2 cellular contexts compared by ENCODE assay signal in genomic region chr10:100962346-100963080, GRCh38.
A peak's percentile ranks its signal among the peaks of the same experiment; 100 is the strongest.
TF ChIP-seq lines count a peak whose summit lies in the region.

No MANE protein-coding gene starts in this region.

TF ChIP-seq in HEK293, 187 proteins besides CTCF, POLR2A, EP300 and RAD21:
- TF ChIP-seq GLIS1 (tag by site-specific recombination; IDR thresholded peaks at IDR 0.05), result no peak
- no peak for TF ChIP-seq SETDB1 (IDR thresholded peaks at IDR 0.05; ENCODE audit: insufficient read length, low read length)
- TF ChIP-seq ZNF544 (tag by site-specific recombination; IDR thresholded peaks at IDR 0.05), result no peak
- no peak for TF ChIP-seq ZNF530 (tag by site-specific recombination; IDR thresholded peaks at IDR 0.05; ENCODE audit: low read depth)
- 0 out of 2 replicates have a peak, but pooled peaks have one; percentile 9 for TF ChIP-seq ZNF600 (tag by site-specific recombination; IDR thresholded peaks at IDR 0.05)
- TF ChIP-seq ZNF350 (tag by site-specific recombination; IDR thresholded peaks at IDR 0.05), result no peak
- TF ChIP-seq PRDM6 (tag by site-specific recombination; IDR thresholded peaks at IDR 0.05), result no peak
- no peak for TF ChIP-seq ZBTB26 (tag by site-specific recombination; optimal IDR thresholded peaks at IDR 0.05)

TF ChIP-seq in HepG2, 621 proteins besides CTCF, POLR2A, EP300 and RAD21:
- no peak for TF ChIP-seq ZNF652 (CRISPR knock-in tag; IDR thresholded peaks at IDR 0.05; ENCODE audit: borderline replicate concordance, low read depth)
- TF ChIP-seq ZFP90 (CRISPR knock-in tag; IDR thresholded peaks at IDR 0.05; ENCODE audit: borderline replicate concordance), result no peak
- no peak for TF ChIP-seq CEBPB (IDR thresholded peaks at IDR 0.05; ENCODE audit: borderline replicate concordance, low read depth, low read length)
- TF ChIP-seq ZNF280D (CRISPR knock-in tag; IDR thresholded peaks at IDR 0.05), result no peak
